Comparison of ENCODE assay signal across 1 cellular context in the genomic region with DNA sequence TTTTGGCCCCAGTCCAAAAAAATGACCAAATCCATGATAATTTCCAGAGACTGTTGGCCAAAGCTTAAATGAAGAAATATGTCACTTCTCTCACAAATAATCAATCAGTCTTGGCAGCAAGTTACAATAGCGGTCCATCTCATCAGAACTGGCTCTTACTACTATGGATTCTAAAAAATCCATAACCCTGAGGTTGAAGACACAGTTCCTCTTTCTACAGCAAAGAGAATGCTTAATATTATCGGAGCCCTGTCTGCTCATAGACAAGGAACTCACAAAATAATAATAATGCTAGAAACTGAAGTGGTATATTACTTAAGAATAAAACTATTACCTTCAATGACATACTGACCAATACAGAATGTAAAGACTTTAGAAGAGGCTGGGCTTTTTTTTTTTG.
TF ChIP-seq lines count a peak whose summit lies in the region.

No MANE protein-coding gene starts in this region.

TF ChIP-seq in K562, 482 proteins besides CTCF, POLR2A, EP300 and RAD21:
- TF ChIP-seq, protein P1, sequence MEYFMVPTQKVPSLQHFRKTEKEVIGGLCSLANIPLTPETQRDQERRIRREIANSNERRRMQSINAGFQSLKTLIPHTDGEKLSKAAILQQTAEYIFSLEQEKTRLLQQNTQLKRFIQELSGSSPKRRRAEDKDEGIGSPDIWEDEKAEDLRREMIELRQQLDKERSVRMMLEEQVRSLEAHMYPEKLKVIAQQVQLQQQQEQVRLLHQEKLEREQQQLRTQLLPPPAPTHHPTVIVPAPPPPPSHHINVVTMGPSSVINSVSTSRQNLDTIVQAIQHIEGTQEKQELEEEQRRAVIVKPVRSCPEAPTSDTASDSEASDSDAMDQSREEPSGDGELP (CRISPR knock-in tag; IDR thresholded peaks at IDR 0.05; ENCODE audit: borderline replicate concordance) = no peak
- TF ChIP-seq WHSC1 (IDR thresholded peaks at IDR 0.05; ENCODE audit: low read length) (no peak), RCOR1 (IDR thresholded peaks at IDR 0.05; ENCODE audit: borderline replicate concordance in 1 of 2, low read depth in 2 of 2, low read length in 2 of 2) (no peak), NFIC (IDR thresholded peaks at IDR 0.05) (peak; percentile 75), ZKSCAN8 (CRISPR knock-in tag; IDR thresholded peaks at IDR 0.05) (no peak), SPI1 (IDR thresholded peaks at IDR 0.05; ENCODE audit: borderline replicate concordance, low read depth, low read length) (peak; percentile 42; the same call in 1 of the 2 replicates)
